In genomic region chr12:91685917-91686316, GRCh38 we compare ENCODE assay signal across 18 cellular contexts.
DNase-seq lines count a peak whose midpoint lies in the region; ATAC-seq, FAIRE-seq and TF ChIP-seq lines count a peak whose summit lies in the region.
"Had no signal": no experiment of that assay in that cellular context is flagged by ENCODE, and none has a peak within 500 bp of the region (broad histone marks: within the 10 kb centered on the region; RNA-seq: fewer than 3 reads in every experiment).

No MANE protein-coding gene starts in this region.

- H3F3A ChIP-seq in GM23248 (ENCODE audit: insufficient read depth): no peaks in the 10 kb centered on the region

- H4K20me1 ChIP-seq in GM23248 (ENCODE audit: insufficient read depth): no peaks in the 10 kb centered on the region
- no peaks in the 10 kb centered on the region for H4K20me1 ChIP-seq in astrocyte (ENCODE audit: insufficient read depth, low read length)

- no peaks in the 10 kb centered on the region for H3K9me2 ChIP-seq in GM23248 (ENCODE audit: insufficient read depth)

- no peaks in the 10 kb centered on the region for H3K27me3 Mint-ChIP-seq in astrocyte (ENCODE audit: low read depth, unreplicated experiment)
- H3K27me3 Mint-ChIP-seq in stimulated activated memory B cell treated with anti-CD40 and anti-IgM and Interleukin-4, amounts not matched to agents 10 μg/mL and 1 μg/mL and 100 μg/mL, for 72 hours: peaks cover 11% of the 10 kb centered on the region
- H3K27me3 Mint-ChIP-seq in chondrocyte (ENCODE audit: low read depth): no peaks in the 10 kb centered on the region

- DNase-seq in AG09309 (ENCODE audit: low read depth): peak; percentile 21
- peak; percentile 57 for DNase-seq in GM23248
- DNase-seq in astrocyte (ENCODE audit: low read depth): peak; percentile 61
- peak; percentile 6 for DNase-seq in fibroblast of the aortic adventitia (ENCODE audit: low read depth)
- no peak for DNase-seq in 8988T
- DNase-seq in chondrocyte (ENCODE audit: low spot score): no peak
- DNase-seq: activated T-cell treated with anti-CD3 and anti-CD28 coated beads, Interleukin-2, amount 50 U/mL, for 48 hours; BE2C; endodermal cell; left colon; NCI-H1417; NCI-H510A treated with DMSO at 0.1 percent for 48 hours; SW 1271 had no signal

- no peaks in the 10 kb centered on the region for H3K36me3 ChIP-seq in GM23248 (ENCODE audit: low read depth)
- no peaks in the 10 kb centered on the region for H3K36me3 ChIP-seq in astrocyte (ENCODE audit: insufficient read depth, low read length)
- H3K36me3 ChIP-seq: BE2C, prostate gland, tibial nerve had no signal

- H3K4me3 Mint-ChIP-seq in astrocyte (ENCODE audit: unreplicated experiment): no peak overlapping the region
- H3K4me3 Mint-ChIP-seq in stimulated activated memory B cell treated with anti-CD40 and anti-IgM and Interleukin-4, amounts not matched to agents 10 μg/mL and 1 μg/mL and 100 μg/mL, for 72 hours: no peak overlapping the region
- H3K4me3 Mint-ChIP-seq in chondrocyte (ENCODE audit: unreplicated experiment): no peak overlapping the region
- H3K4me3 Mint-ChIP-seq: endodermal cell had no signal

- in situ Hi-C loops in GM23248 (cut with MboI): no loop called here

- H3K4me1 ChIP-seq in GM23248 (ENCODE audit: insufficient read depth): no peaks in the 10 kb centered on the region; the same call in 1 of the 2 replicates
- H3K4me1 ChIP-seq in astrocyte (ENCODE audit: insufficient read depth, low read length): peaks cover 11% of the 10 kb centered on the region
- H3K4me1 ChIP-seq: prostate gland, tibial nerve had no signal

- no peak overlapping the region for H3K9ac ChIP-seq in GM23248
- H3K9ac ChIP-seq in astrocyte (ENCODE audit: low read length): no peak overlapping the region

- H3K4me2 ChIP-seq in GM23248 (ENCODE audit: unreplicated experiment): no peak overlapping the region
- peak overlapping the region; percentile 23 for H3K4me2 ChIP-seq in astrocyte (ENCODE audit: low read length)

- H3K27ac ChIP-seq in GM23248: no peak overlapping the region
- H3K27ac ChIP-seq in astrocyte (ENCODE audit: low read depth, low read length): no peak overlapping the region
- H3K27ac ChIP-seq: prostate gland, tibial nerve had no signal

- H3K9me3 Mint-ChIP-seq in astrocyte (ENCODE audit: unreplicated experiment) (no peaks in the 10 kb centered on the region), chondrocyte (ENCODE audit: low read depth) (no peaks in the 10 kb centered on the region)
- no peaks in the 10 kb centered on the region for H3K9me3 Mint-ChIP-seq in stimulated activated memory B cell treated with anti-CD40 and anti-IgM and Interleukin-4, amounts not matched to agents 10 μg/mL and 1 μg/mL and 100 μg/mL, for 72 hours
- H3K9me3 Mint-ChIP-seq: endodermal cell had no signal

- H3K9me3 ChIP-seq in GM23248 (ENCODE audit: low read depth) (no peaks in the 10 kb centered on the region), astrocyte (ENCODE audit: insufficient read depth, low read depth, low read length) (no peaks in the 10 kb centered on the region)
- H3K9me3 ChIP-seq: BE2C, prostate gland, tibial nerve had no signal

- H3K4me1 Mint-ChIP-seq in astrocyte (ENCODE audit: low read depth, unreplicated experiment) (peaks cover 8% of the 10 kb centered on the region), chondrocyte (ENCODE audit: low read depth) (peaks cover 7% of the 10 kb centered on the region)
- peaks cover 10% of the 10 kb centered on the region for H3K4me1 Mint-ChIP-seq in stimulated activated memory B cell treated with anti-CD40 and anti-IgM and Interleukin-4, amounts not matched to agents 10 μg/mL and 1 μg/mL and 100 μg/mL, for 72 hours
- H3K4me1 Mint-ChIP-seq: endodermal cell had no signal

- H3K36me3 Mint-ChIP-seq in astrocyte (ENCODE audit: low read depth, unreplicated experiment) (no peaks in the 10 kb centered on the region), chondrocyte (ENCODE audit: low read depth) (no peaks in the 10 kb centered on the region)
- H3K36me3 Mint-ChIP-seq in stimulated activated memory B cell treated with anti-CD40 and anti-IgM and Interleukin-4, amounts not matched to agents 10 μg/mL and 1 μg/mL and 100 μg/mL, for 72 hours: no peaks in the 10 kb centered on the region

- H2AFZ ChIP-seq in GM23248 (no peak overlapping the region), astrocyte (ENCODE audit: low read depth, low read length) (no peak overlapping the region)

- no peak for ATAC-seq in GM21576 (IDR thresholded peaks at IDR 0.05; ENCODE audit: unreplicated experiment)
- ATAC-seq in stimulated activated memory B cell treated with anti-CD40 and anti-IgM and Interleukin-4, amounts not matched to agents 10 μg/mL and 1 μg/mL and 100 μg/mL, for 72 hours: no peak
- ATAC-seq: left colon had no signal

- 61 to 66% methylated on average over 2 of the region's 2 CpGs for WGBS in GM23248 (ENCODE audit: low coverage in 1 of 2, low lambda C conversion rate in 2 of 2, missing lambda C conversion rate in 2 of 2), 2 experiments

- TF ChIP-seq CTCF in AG09309 (IDR thresholded peaks at IDR 0.05; ENCODE audit: control insufficient read depth, insufficient read depth, low read depth, low read length, missing control alignments) (no peak), astrocyte (IDR thresholded peaks at IDR 0.05; ENCODE audit: insufficient read depth, low read depth, low read length) (no peak), fibroblast of the aortic adventitia (IDR thresholded peaks at IDR 0.05; ENCODE audit: insufficient read depth, low read length) (no peak), chondrocyte (IDR thresholded peaks at IDR 0.05) (no peak)

- H3K27me3 ChIP-seq in GM23248 (replicated peaks; ENCODE audit: insufficient read depth): no peaks in the 10 kb centered on the region
- H3K27me3 ChIP-seq in astrocyte (ENCODE audit: insufficient read depth, low read length): no peaks in the 10 kb centered on the region
- H3K27me3 ChIP-seq: BE2C, tibial nerve had no signal

- no peak overlapping the region for H3K27ac Mint-ChIP-seq in astrocyte (ENCODE audit: unreplicated experiment)
- no peak overlapping the region for H3K27ac Mint-ChIP-seq in stimulated activated memory B cell treated with anti-CD40 and anti-IgM and Interleukin-4, amounts not matched to agents 10 μg/mL and 1 μg/mL and 100 μg/mL, for 72 hours
- H3K27ac Mint-ChIP-seq in chondrocyte (ENCODE audit: unreplicated experiment): no peak overlapping the region
- H3K27ac Mint-ChIP-seq: endodermal cell had no signal

- H3K4me3 ChIP-seq in AG09309 (ENCODE audit: control insufficient read depth, low read depth, low read length): no peak overlapping the region
- H3K4me3 ChIP-seq in GM23248: no peak overlapping the region
- no peak overlapping the region for H3K4me3 ChIP-seq in astrocyte (ENCODE audit: insufficient read depth, low read depth, low read length)
- no peak overlapping the region for H3K4me3 ChIP-seq in fibroblast of the aortic adventitia (ENCODE audit: low read depth, low read length)
- H3K4me3 ChIP-seq: prostate gland, tibial nerve had no signal

- H3K79me2 ChIP-seq in GM23248 (ENCODE audit: insufficient read depth) (no peaks in the 10 kb centered on the region), astrocyte (ENCODE audit: insufficient read depth, low read length) (no peaks in the 10 kb centered on the region)

- FAIRE-seq in astrocyte (lab: Jason Lieb, UNC): no peak
- FAIRE-seq: GM12891 had no signal

Comparison
In these comparisons a context has a peak if more than half of its experiments do, and no peak if none do; other contexts are left out.
1. DNase-seq: peak in AG09309 (single experiment), GM23248 (single experiment), astrocyte (single experiment) and fibroblast of the aortic adventitia (single experiment); none in 8988T (single experiment) and chondrocyte (single experiment).